In genomic region chr3:194058189-194058571, GRCh38 we compare ENCODE assay signal across 8 cellular contexts.
A peak's percentile ranks its signal among the peaks of the same experiment; 100 is the strongest.
DNase-seq lines count a peak whose midpoint lies in the region; FAIRE-seq and TF ChIP-seq lines count a peak whose summit lies in the region.

No MANE protein-coding gene starts in this region.

- no peaks in the 10 kb centered on the region for H3K9me3 Mint-ChIP-seq in glutamatergic neuron (ENCODE audit: unreplicated experiment)

- peak; percentile 80 for DNase-seq in COLO668 (lab: John Stamatoyannopoulos, UW; ENCODE audit: unreplicated experiment)
- DNase-seq in GM20000 (ENCODE audit: low spot score), result peak; percentile 63
- peak; percentile 58 to 66 for DNase-seq in NCI-H1930 (lab: John Stamatoyannopoulos, UW)
- peak; percentile 39 to 52 for DNase-seq in activated T-cell treated with anti-CD3 and anti-CD28 coated beads, Interleukin-2, amount 50 U/mL, for 48 hours
- peak; percentile 69 for DNase-seq in glutamatergic neuron
- DNase-seq in pons (ENCODE audit: low spot score), result peak; percentile 30
- no peak for DNase-seq in SKM-1 treated with dmso at 0.1 percent for 144 hours (lab: John Stamatoyannopoulos, UW; ENCODE audit: unreplicated experiment)
- no peak for DNase-seq in H54 (ENCODE audit: insufficient read length, low spot score)

- TF ChIP-seq CTCF in GM20000 (IDR thresholded peaks at IDR 0.05; ENCODE audit: extremely low read depth, missing control alignments), result no peak
- no peak for TF ChIP-seq CTCF in glutamatergic neuron (IDR thresholded peaks at IDR 0.05; ENCODE audit: partially characterized antibody, unreplicated experiment)

- no peak for TF ChIP-seq POLR2A in H54 (IDR thresholded peaks at IDR 0.05; ENCODE audit: low read depth, low read length)

- H3K36me3 Mint-ChIP-seq in glutamatergic neuron (ENCODE audit: unreplicated experiment), result peaks cover 2% of the 10 kb centered on the region

- peaks cover 4% of the 10 kb centered on the region for H3K4me1 Mint-ChIP-seq in glutamatergic neuron (ENCODE audit: low read depth, unreplicated experiment)

- FAIRE-seq in H54 (lab: Jason Lieb, UNC), result no peak

- H3K4me3 Mint-ChIP-seq in glutamatergic neuron (ENCODE audit: unreplicated experiment), result peak overlapping the region; percentile 71

- no peaks in the 10 kb centered on the region for H3K27me3 Mint-ChIP-seq in glutamatergic neuron (ENCODE audit: unreplicated experiment)

- peak overlapping the region; percentile 29 for H3K27ac Mint-ChIP-seq in glutamatergic neuron (ENCODE audit: unreplicated experiment)

Comparison
In these comparisons a context has a peak if more than half of its experiments do, and no peak if none do; other contexts are left out.
1. DNase-seq: peak in COLO668 (single experiment), GM20000 (single experiment), NCI-H1930 (2 of 2), activated T-cell treated with anti-CD3 and anti-CD28 coated beads, Interleukin-2, amount 50 U/mL, for 48 hours (2 of 2), glutamatergic neuron (single experiment) and pons (single experiment); none in SKM-1 treated with dmso at 0.1 percent for 144 hours (single experiment) and H54 (single experiment).